Comparison of ENCODE assay signal across 8 cellular contexts in genomic region chr17:57597531-57598453, GRCh38.
DNase-seq lines count a peak whose midpoint lies in the region; ATAC-seq and TF ChIP-seq lines count a peak whose summit lies in the region.

No MANE protein-coding gene starts in this region.

- no peak overlapping the region for H3K9ac ChIP-seq in SU-DHL-6 (ENCODE audit: low read length)

- no peak overlapping the region for H3K27ac ChIP-seq in SU-DHL-6 (ENCODE audit: low read depth, low read length)
- no peak overlapping the region for H3K27ac ChIP-seq in lower lobe of right lung

- no peak overlapping the region for H2AFZ ChIP-seq in SU-DHL-6 (ENCODE audit: low read depth, low read length, severe bottlenecking)

- ATAC-seq in lower lobe of right lung (peak; percentile 64 to 66), HG03439 (IDR thresholded peaks at IDR 0.05; ENCODE audit: unreplicated experiment) (no peak)

- no peaks in the 10 kb centered on the region for H3K9me2 ChIP-seq in SU-DHL-6 (replicated peaks; ENCODE audit: insufficient read depth, low read length)

- H3K36me3 ChIP-seq in SU-DHL-6 (ENCODE audit: low read length) (no peaks in the 10 kb centered on the region), lower lobe of right lung (no peaks in the 10 kb centered on the region)

- DNase-seq in stimulated activated CD4-positive, alpha-beta T cell treated with anti-CD3 and anti-CD28 coated beads, Interleukin-4, amount 100 ng/mL, for 24 hours = peak; percentile 26
- no peak for DNase-seq in stimulated activated CD4-positive, alpha-beta T cell treated with anti-CD3 and anti-CD28 coated beads, Interleukin-1b, Interleukin-23, amount 100 ng/mL, for 48 hours
- DNase-seq in NAMALWA (ENCODE audit: low spot score) = peak; percentile 40
- peak; percentile 82 for DNase-seq in dermis blood vessel endothelial cell
- peak; percentile 59 for DNase-seq in lower lobe of right lung
- DNase-seq in type B pancreatic cell (ENCODE audit: extremely low spot score, unreplicated experiment) = no peak

- H3K27me3 Mint-ChIP-seq in type B pancreatic cell = no peaks in the 10 kb centered on the region

- H3K4me2 ChIP-seq in SU-DHL-6 (ENCODE audit: low read depth, low read length, poor library complexity, severe bottlenecking) = no peak overlapping the region

- H3K27ac Mint-ChIP-seq in type B pancreatic cell = peak overlapping the region; percentile 62

- H3K4me3 ChIP-seq in SU-DHL-6 (ENCODE audit: insufficient read depth, low read length, poor library complexity, severe bottlenecking) = no peak overlapping the region
- H3K4me3 ChIP-seq in lower lobe of right lung = no peak overlapping the region

- no peaks in the 10 kb centered on the region for H3F3A ChIP-seq in SU-DHL-6 (ENCODE audit: insufficient read depth)

- H3K9me3 ChIP-seq in SU-DHL-6 (ENCODE audit: insufficient read depth, low read length) (no peaks in the 10 kb centered on the region), lower lobe of right lung (no peaks in the 10 kb centered on the region)

- TF ChIP-seq CTCF in SU-DHL-6 (IDR thresholded peaks at IDR 0.05; ENCODE audit: insufficient read depth, low read length, poor library complexity, severe bottlenecking) (peak; percentile 80), lower lobe of right lung (IDR thresholded peaks at IDR 0.05) (peak; percentile 79), type B pancreatic cell (conservative IDR thresholded peaks at IDR 0.05) (peak; percentile 93)

- no peaks in the 10 kb centered on the region for H3K9me3 Mint-ChIP-seq in type B pancreatic cell

- peaks cover 20% of the 10 kb centered on the region for H3K36me3 Mint-ChIP-seq in type B pancreatic cell

- peak overlapping the region; percentile 54 for H3K4me3 Mint-ChIP-seq in type B pancreatic cell

- H3K4me1 Mint-ChIP-seq in type B pancreatic cell (ENCODE audit: unreplicated experiment) = peaks cover 22% of the 10 kb centered on the region

- peaks cover 27% of the 10 kb centered on the region for H3K4me1 ChIP-seq in lower lobe of right lung

- no peaks in the 10 kb centered on the region for H3K79me2 ChIP-seq in SU-DHL-6 (ENCODE audit: insufficient read depth, low read length)

- H3K27me3 ChIP-seq in SU-DHL-6 (ENCODE audit: low read length) = no peaks in the 10 kb centered on the region
- H3K27me3 ChIP-seq in lower lobe of right lung (ENCODE audit: low read depth) = no peaks in the 10 kb centered on the region

- intact Hi-C loops in lower lobe of right lung (cut with DNase I) = no loop called here

- H4K20me1 ChIP-seq in SU-DHL-6 (ENCODE audit: low read depth, low read length) = no peaks in the 10 kb centered on the region

Comparison
In these comparisons a context has a peak if more than half of its experiments do, and no peak if none do; other contexts are left out.
1. DNase-seq: peak in stimulated activated CD4-positive, alpha-beta T cell treated with anti-CD3 and anti-CD28 coated beads, Interleukin-4, amount 100 ng/mL, for 24 hours (single experiment), NAMALWA (single experiment), dermis blood vessel endothelial cell (single experiment) and lower lobe of right lung (single experiment); none in stimulated activated CD4-positive, alpha-beta T cell treated with anti-CD3 and anti-CD28 coated beads, Interleukin-1b, Interleukin-23, amount 100 ng/mL, for 48 hours (single experiment) and type B pancreatic cell (single experiment).
2. Peak in every context shown above with its lines, with median percentiles within 50 percentile points of each other: CTCF ChIP-seq.